11 cellular contexts compared by ENCODE assay signal in genomic region chr16:1791943-1792812, GRCh38. TPM values are rescaled to one million over a fixed set of nuclear protein-coding genes. Genes with fewer than 3 reads are reported as not detected.
DNase-seq lines count a peak whose midpoint lies in the region; TF ChIP-seq lines count a peak whose summit lies in the region.
"Had no signal": no experiment of that assay in that cellular context is flagged by ENCODE, and none has a peak within 500 bp of the region (broad histone marks: within the 10 kb centered on the region; RNA-seq: fewer than 3 reads in every experiment).

No MANE protein-coding gene starts in this region.

- H3K36me3 ChIP-seq in hepatocyte (replicated peaks; ENCODE audit: insufficient read depth, low read depth): no peaks in the 10 kb centered on the region
- H3K36me3 ChIP-seq in sigmoid colon: peaks cover 0 to 43% (median 22%) of the 10 kb centered on the region in 4 donors

- no peaks in the 10 kb centered on the region for H4K20me1 ChIP-seq in hepatocyte (ENCODE audit: insufficient read depth, poor library complexity, severe bottlenecking)

- H3K27ac ChIP-seq in hepatocyte: no peak overlapping the region
- H3K27ac ChIP-seq in sigmoid colon: no peak overlapping the region
- H3K27ac ChIP-seq: PC-9, thyroid gland had no signal

- H3K4me1 ChIP-seq in hepatocyte (ENCODE audit: insufficient read depth): peaks cover 14% of the 10 kb centered on the region
- H3K4me1 ChIP-seq in sigmoid colon: no peaks in the 10 kb centered on the region

- H3K79me2 ChIP-seq in hepatocyte: no peaks in the 10 kb centered on the region

- H2AFZ ChIP-seq in hepatocyte: no peak overlapping the region
- H2AFZ ChIP-seq: PC-9 had no signal

- H3K4me2 ChIP-seq in hepatocyte: no peak overlapping the region
- H3K4me2 ChIP-seq: PC-9 had no signal

- no peak for TF ChIP-seq CTCF in hepatocyte (IDR thresholded peaks at IDR 0.05; ENCODE audit: poor library complexity)
- no peak for TF ChIP-seq CTCF in sigmoid colon (IDR thresholded peaks at IDR 0.05)

- TF ChIP-seq EP300 in sigmoid colon (IDR thresholded peaks at IDR 0.05): no peak

- no peak for TF ChIP-seq POLR2A in sigmoid colon (IDR thresholded peaks at IDR 0.05)

- no peaks in the 10 kb centered on the region for H3K9me2 ChIP-seq in hepatocyte (replicated peaks; ENCODE audit: insufficient read depth)

- intact Hi-C loops in sigmoid colon (cut with DNase I): no loop called here

- WGBS in hepatocyte (ENCODE audit: low lambda C conversion rate, missing lambda C conversion rate): 95% methylated on average over 52 of the region's 59 CpGs
- WGBS in sigmoid colon, 2 donors: 84 to 88% methylated on average over 59 of the region's 59 CpGs

- H3K9me3 ChIP-seq in hepatocyte (ENCODE audit: low read depth): no peaks in the 10 kb centered on the region
- H3K9me3 ChIP-seq in sigmoid colon: no peaks in the 10 kb centered on the region
- H3K9me3 ChIP-seq: thyroid gland had no signal

- H3K27me3 ChIP-seq in hepatocyte (no peaks in the 10 kb centered on the region), sigmoid colon (no peaks in the 10 kb centered on the region)
- H3K27me3 ChIP-seq: thyroid gland had no signal

- DNase-seq in hepatocyte (ENCODE audit: low spot score) (peak; percentile 6), sigmoid colon (peak; percentile 61), T1000 (lab: John Stamatoyannopoulos, UW) (no peak)
- DNase-seq: activated CD4-positive, alpha-beta T cell treated with anti-CD3 and anti-CD28 coated beads for 36 hours; activated T-cell treated with anti-CD3 and anti-CD28 coated beads, Interleukin-2, amount 50 U/mL, for 72 hours; effector memory CD4-positive, alpha-beta T cell; GF-D8; kidney glomerular epithelial cell; NCI-H510A treated with DMSO at 0.1 percent for 48 hours; PC-9; thyroid gland had no signal

- H3K4me3 ChIP-seq in hepatocyte (no peak overlapping the region), sigmoid colon (no peak overlapping the region)
- H3K4me3 ChIP-seq: PC-9, thyroid gland had no signal

RNA-seq across cellular contexts. Expression of gene IGFALS, which starts 1.3 kb away (rescaled TPM):
- total RNA-seq in hepatocyte (10.6 and 11.2 TPM in 2 replicates), sigmoid colon (1 to 10 TPM; 1.1 to 2.2 (median 1.5) TPM)
- polyA plus RNA-seq in hepatocyte (10.7 and 12.6 TPM in 2 replicates), sigmoid colon (1 to 10 TPM in 2 of 3 donors, under 1 TPM in 1; 0.46 to 2.0 (median 1.2) TPM)
- total RNA-seq: activated CD4-positive, alpha-beta T cell treated with anti-CD3 and anti-CD28 coated beads for 36 hours; PC-9 had no signal

RNA-seq across cellular contexts. Expression of gene NUBP2, which starts 9.4 kb away (rescaled TPM):
- 72.7 and 85.4 TPM in 2 replicates for total RNA-seq in hepatocyte
- polyA plus RNA-seq in hepatocyte: 92.9 and 101 TPM in 2 replicates
- 100 to 1,000 TPM in 2 of 4 donors, 10 to 100 TPM in 2; 77.8 to 170 (median 98.1) TPM for total RNA-seq in sigmoid colon
- 10 to 100 TPM; 53.5 to 69.1 (median 56.6) TPM for polyA plus RNA-seq in sigmoid colon

RNA-seq across cellular contexts. Expression of gene SPSB3, which starts 9.8 kb away (rescaled TPM):
- 34.4 and 38.8 TPM in 2 replicates for total RNA-seq in hepatocyte
- 64.6 and 76.4 TPM in 2 replicates for polyA plus RNA-seq in hepatocyte
- 10 to 100 TPM; 61.4 to 98.4 (median 78.9) TPM for total RNA-seq in sigmoid colon
- polyA plus RNA-seq in sigmoid colon: 10 to 100 TPM; 34.4 to 59.5 (median 40.2) TPM

RNA-seq across cellular contexts. Expression of gene MRPS34, which starts 19.2 kb away (rescaled TPM):
- total RNA-seq in hepatocyte (115 and 116 TPM in 2 replicates), sigmoid colon (100 to 1,000 TPM in 1 of 4 donors, 10 to 100 TPM in 3; 61.5 to 104 (median 71.1) TPM)
- polyA plus RNA-seq in hepatocyte (155 TPM in 2 replicates), sigmoid colon (100 to 1,000 TPM; 114 to 198 (median 129) TPM)

RNA-seq across cellular contexts. Expression of gene EME2, which starts 19.6 kb away (rescaled TPM):
- total RNA-seq in hepatocyte: 12.0 and 17.7 TPM in 2 replicates
- 20.8 and 28.2 TPM in 2 replicates for polyA plus RNA-seq in hepatocyte
- total RNA-seq in sigmoid colon: 10 to 100 TPM in 1 of 4 donors, 1 to 10 TPM in 3; 4.3 to 10.5 (median 7.2) TPM
- 10 to 100 TPM in 1 of 3 donors, 1 to 10 TPM in 2; 1.8 to 17.1 (median 2.5) TPM for polyA plus RNA-seq in sigmoid colon
